Comparison of ENCODE assay signal across 32 cellular contexts in the genomic region with DNA sequence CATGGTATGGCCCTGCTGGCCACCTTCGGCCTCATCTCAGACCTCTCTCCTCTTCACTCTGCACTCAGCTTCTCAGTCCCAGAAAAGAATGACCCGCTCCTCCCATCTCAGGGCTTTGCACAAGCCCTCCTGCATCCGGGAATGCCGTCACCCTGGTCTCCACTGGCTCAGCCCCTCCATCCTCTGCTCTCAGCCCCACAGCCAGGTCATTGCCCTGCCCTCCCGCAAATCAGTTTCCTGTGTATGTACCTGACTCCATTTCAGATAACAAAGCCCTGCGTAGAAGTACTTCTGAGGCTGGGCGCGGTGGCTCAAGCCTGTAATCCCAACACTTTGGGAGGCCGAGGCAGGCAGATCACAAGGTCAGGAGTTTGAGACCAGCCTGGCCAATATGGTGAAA. TPM values are rescaled to one million over a fixed set of nuclear protein-coding genes. Genes with fewer than 3 reads are reported as not detected.
DNase-seq lines count a peak whose midpoint lies in the region; ATAC-seq and TF ChIP-seq lines count a peak whose summit lies in the region.
"Had no signal": no experiment of that assay in that cellular context is flagged by ENCODE, and none has a peak within 500 bp of the region (broad histone marks: within the 10 kb centered on the region; RNA-seq: fewer than 3 reads in every experiment).

No MANE protein-coding gene starts in this region.

- H3K4me1 Mint-ChIP-seq in activated CD4-positive, alpha-beta T cell treated with anti-CD3 and anti-CD28 coated beads, Interleukin-2, amount 10 ng/mL, durations not matched to agents 7 days and 5 days: peaks cover 68% of the 10 kb centered on the region
- peaks cover 35% of the 10 kb centered on the region for H3K4me1 Mint-ChIP-seq in activated CD4-positive, alpha-beta T cell treated with anti-CD3 and anti-CD28 coated beads, Interleukin-2, amount 10 ng/mL, durations not matched to agents 24 days and 14 days
- peaks cover 64% of the 10 kb centered on the region for H3K4me1 Mint-ChIP-seq in CD8-positive, alpha-beta T cell (ENCODE audit: low read depth)
- peaks cover 29% of the 10 kb centered on the region for H3K4me1 Mint-ChIP-seq in activated T-helper 1 cell treated with anti-CD3 and anti-CD28 coated beads, Interleukin-12 subunit alpha, Interleukin-12 subunit beta, Interleukin-2, Interleukin-4 antibody, amounts not matched to agents 30 ng/mL and 10 ng/mL and 1 ng/mL, durations not matched to agents 14 hours and 24 hours and 36 hours (ENCODE audit: low read depth)
- H3K4me1 Mint-ChIP-seq in nephron progenitor cell: peaks cover 37% of the 10 kb centered on the region

- ATAC-seq in CD8-positive, alpha-beta T cell: no peak
- ATAC-seq in foreskin keratinocyte: no peak
- ATAC-seq: activated T-cell treated with anti-CD3 and anti-CD28 coated beads, Interleukin-2, amount 50 U/mL, for 72 hours; gastrocnemius medialis; left cardiac atrium; stimulated activated naive CD8-positive, alpha-beta T cell treated with anti-CD3 and anti-CD28 coated beads, Interleukin-15, amount 100 ng/mL, for 72 hours had no signal

- DNase-seq in activated CD4-positive, alpha-beta T cell treated with anti-CD3 and anti-CD28 coated beads, Interleukin-2, amount 10 ng/mL, durations not matched to agents 7 days and 5 days: no peak
- DNase-seq in activated CD4-positive, alpha-beta T cell treated with anti-CD3 and anti-CD28 coated beads, Interleukin-2, amount 10 ng/mL, durations not matched to agents 24 days and 14 days: no peak
- DNase-seq in CD8-positive, alpha-beta T cell: no peak
- no peak for DNase-seq in activated T-helper 1 cell treated with anti-CD3 and anti-CD28 coated beads, Interleukin-12 subunit alpha, Interleukin-12 subunit beta, Interleukin-2, Interleukin-4 antibody, amounts not matched to agents 30 ng/mL and 10 ng/mL and 1 ng/mL, durations not matched to agents 14 hours and 24 hours and 36 hours (ENCODE audit: low spot score)
- no peak for DNase-seq in nephron progenitor cell
- DNase-seq in SIG-M5 (lab: John Stamatoyannopoulos, UW): no peak
- no peak for DNase-seq in foreskin keratinocyte
- DNase-seq in amygdala (lab: John Stamatoyannopoulos, UW): no peak
- DNase-seq: activated CD4-positive, alpha-beta T cell treated with anti-CD3 and anti-CD28 coated beads for 4 hours; activated naive CD4-positive, alpha-beta T cell; activated T-cell treated with anti-CD3 and anti-CD28 coated beads, Interleukin-2, amount 50 U/mL, for 72 hours; anterior cingulate cortex; DMS153; gastrocnemius medialis; hippocampal formation; KG1; left cardiac atrium; MG63; NCI-H1105 treated with DMSO at 0.1 percent for 48 hours; NCI-H187 treated with DMSO at 0.1 percent for 48 hours; NCI-H2171 treated with DMSO at 0.1 percent for 48 hours; NCI-H524; OCI-M1; stimulated activated naive CD8-positive, alpha-beta T cell treated with anti-CD3 and anti-CD28 coated beads, Interleukin-15, amount 100 ng/mL, for 72 hours; T-helper 9 cell; uterus had no signal

- no peak overlapping the region for H3K27ac ChIP-seq in CD8-positive, alpha-beta T cell (ENCODE audit: low read depth, low read length)
- no peak overlapping the region for H3K27ac ChIP-seq in foreskin keratinocyte
- H3K27ac ChIP-seq: breast epithelium, gastrocnemius medialis, neural progenitor cell, right atrium auricular region, SK-N-MC, thoracic aorta, uterus had no signal

- H3K27me3 Mint-ChIP-seq in activated CD4-positive, alpha-beta T cell treated with anti-CD3 and anti-CD28 coated beads, Interleukin-2, amount 10 ng/mL, durations not matched to agents 7 days and 5 days: no peaks in the 10 kb centered on the region
- H3K27me3 Mint-ChIP-seq in activated CD4-positive, alpha-beta T cell treated with anti-CD3 and anti-CD28 coated beads, Interleukin-2, amount 10 ng/mL, durations not matched to agents 24 days and 14 days: no peaks in the 10 kb centered on the region
- H3K27me3 Mint-ChIP-seq in CD8-positive, alpha-beta T cell (ENCODE audit: low read depth): no peaks in the 10 kb centered on the region
- H3K27me3 Mint-ChIP-seq in activated T-helper 1 cell treated with anti-CD3 and anti-CD28 coated beads, Interleukin-12 subunit alpha, Interleukin-12 subunit beta, Interleukin-2, Interleukin-4 antibody, amounts not matched to agents 30 ng/mL and 10 ng/mL and 1 ng/mL, durations not matched to agents 14 hours and 24 hours and 36 hours (ENCODE audit: insufficient read depth): peaks cover 3% of the 10 kb centered on the region
- H3K27me3 Mint-ChIP-seq in nephron progenitor cell (ENCODE audit: low read depth, poor library complexity): peaks cover 6% of the 10 kb centered on the region
- H3K27me3 Mint-ChIP-seq: stimulated activated naive CD8-positive, alpha-beta T cell treated with anti-CD3 and anti-CD28 coated beads, Interleukin-15, amount 100 ng/mL, for 72 hours had no signal

- intact Hi-C loops in activated CD4-positive, alpha-beta T cell treated with anti-CD3 and anti-CD28 coated beads, Interleukin-2, amount 10 ng/mL, durations not matched to agents 24 days and 14 days (cut with micrococcal nuclease): no loop called here
- intact Hi-C loops in CD8-positive, alpha-beta T cell (cut with DNase I, micrococcal nuclease): loop anchor here in 1 of 2 experiments (5.0 kb wide), 1 partner anchor 37 kb away; no protein-coding TSS in a partner anchor
- intact Hi-C loops in activated T-helper 1 cell treated with anti-CD3 and anti-CD28 coated beads, Interleukin-12 subunit alpha, Interleukin-12 subunit beta, Interleukin-2, Interleukin-4 antibody, amounts not matched to agents 30 ng/mL and 10 ng/mL and 1 ng/mL, durations not matched to agents 14 hours and 24 hours and 36 hours (cut with micrococcal nuclease): loop anchor here (5.0 kb wide), 1 partner anchor 627 kb away; no protein-coding TSS in a partner anchor

- H3K36me3 ChIP-seq in CD8-positive, alpha-beta T cell (ENCODE audit: insufficient read depth, low read length): no peaks in the 10 kb centered on the region
- H3K36me3 ChIP-seq: breast epithelium, gastrocnemius medialis, MG63, neural progenitor cell, right atrium auricular region, thoracic aorta, uterus had no signal

- H3K4me3 Mint-ChIP-seq in activated CD4-positive, alpha-beta T cell treated with anti-CD3 and anti-CD28 coated beads, Interleukin-2, amount 10 ng/mL, durations not matched to agents 7 days and 5 days: no peak overlapping the region
- H3K4me3 Mint-ChIP-seq in activated CD4-positive, alpha-beta T cell treated with anti-CD3 and anti-CD28 coated beads, Interleukin-2, amount 10 ng/mL, durations not matched to agents 24 days and 14 days: no peak overlapping the region
- peak overlapping the region; percentile 56 for H3K4me3 Mint-ChIP-seq in CD8-positive, alpha-beta T cell
- H3K4me3 Mint-ChIP-seq in activated T-helper 1 cell treated with anti-CD3 and anti-CD28 coated beads, Interleukin-12 subunit alpha, Interleukin-12 subunit beta, Interleukin-2, Interleukin-4 antibody, amounts not matched to agents 30 ng/mL and 10 ng/mL and 1 ng/mL, durations not matched to agents 14 hours and 24 hours and 36 hours: no peak overlapping the region
- H3K4me3 Mint-ChIP-seq in nephron progenitor cell: no peak overlapping the region
- H3K4me3 Mint-ChIP-seq: neural progenitor cell had no signal

- peaks cover 5% of the 10 kb centered on the region for H3K9me3 Mint-ChIP-seq in activated CD4-positive, alpha-beta T cell treated with anti-CD3 and anti-CD28 coated beads, Interleukin-2, amount 10 ng/mL, durations not matched to agents 7 days and 5 days
- H3K9me3 Mint-ChIP-seq in activated CD4-positive, alpha-beta T cell treated with anti-CD3 and anti-CD28 coated beads, Interleukin-2, amount 10 ng/mL, durations not matched to agents 24 days and 14 days: peaks cover 5% of the 10 kb centered on the region
- peaks cover 3% of the 10 kb centered on the region for H3K9me3 Mint-ChIP-seq in CD8-positive, alpha-beta T cell
- peaks cover 9% of the 10 kb centered on the region for H3K9me3 Mint-ChIP-seq in activated T-helper 1 cell treated with anti-CD3 and anti-CD28 coated beads, Interleukin-12 subunit alpha, Interleukin-12 subunit beta, Interleukin-2, Interleukin-4 antibody, amounts not matched to agents 30 ng/mL and 10 ng/mL and 1 ng/mL, durations not matched to agents 14 hours and 24 hours and 36 hours
- peaks cover 12% of the 10 kb centered on the region for H3K9me3 Mint-ChIP-seq in nephron progenitor cell

- peaks cover 69% of the 10 kb centered on the region for H3K4me1 ChIP-seq in CD8-positive, alpha-beta T cell (ENCODE audit: insufficient read depth, low read length)
- H3K4me1 ChIP-seq in foreskin keratinocyte: no peaks in the 10 kb centered on the region
- H3K4me1 ChIP-seq: breast epithelium, gastrocnemius medialis, neural progenitor cell, uterus had no signal

- peak overlapping the region; percentile 84 for H3K27ac Mint-ChIP-seq in activated CD4-positive, alpha-beta T cell treated with anti-CD3 and anti-CD28 coated beads, Interleukin-2, amount 10 ng/mL, durations not matched to agents 7 days and 5 days
- H3K27ac Mint-ChIP-seq in activated CD4-positive, alpha-beta T cell treated with anti-CD3 and anti-CD28 coated beads, Interleukin-2, amount 10 ng/mL, durations not matched to agents 24 days and 14 days: no peak overlapping the region
- H3K27ac Mint-ChIP-seq in CD8-positive, alpha-beta T cell: peak overlapping the region; percentile 96
- peak overlapping the region; percentile 56 for H3K27ac Mint-ChIP-seq in activated T-helper 1 cell treated with anti-CD3 and anti-CD28 coated beads, Interleukin-12 subunit alpha, Interleukin-12 subunit beta, Interleukin-2, Interleukin-4 antibody, amounts not matched to agents 30 ng/mL and 10 ng/mL and 1 ng/mL, durations not matched to agents 14 hours and 24 hours and 36 hours
- H3K27ac Mint-ChIP-seq in nephron progenitor cell: peak overlapping the region; percentile 51
- H3K27ac Mint-ChIP-seq: activated T-cell treated with anti-CD3 and anti-CD28 coated beads, Interleukin-2, amount 50 U/mL, for 72 hours; neural progenitor cell had no signal

- no peak overlapping the region for H3K4me3 ChIP-seq in CD8-positive, alpha-beta T cell (ENCODE audit: low read depth, low read length)
- H3K4me3 ChIP-seq: breast epithelium, gastrocnemius medialis, MG63, neural progenitor cell, right atrium auricular region, SK-N-MC, smooth muscle cell, thoracic aorta, uterus had no signal

- TF ChIP-seq CTCF in CD8-positive, alpha-beta T cell (IDR thresholded peaks at IDR 0.05): no peak
- TF ChIP-seq CTCF in nephron progenitor cell (IDR thresholded peaks at IDR 0.05) (no peak), foreskin keratinocyte (conservative IDR thresholded peaks at IDR 0.05) (no peak)

- no peaks in the 10 kb centered on the region for H3K27me3 ChIP-seq in CD8-positive, alpha-beta T cell (ENCODE audit: insufficient read depth, low read length)
- no peaks in the 10 kb centered on the region for H3K27me3 ChIP-seq in foreskin keratinocyte
- H3K27me3 ChIP-seq: breast epithelium, gastrocnemius medialis, MG63, neural progenitor cell, right atrium auricular region, uterus had no signal

- no peaks in the 10 kb centered on the region for H3K9me3 ChIP-seq in CD8-positive, alpha-beta T cell (ENCODE audit: low read length)
- H3K9me3 ChIP-seq: breast epithelium, gastrocnemius medialis, MG63, thoracic aorta, uterus had no signal

- POLR2A ChIA-PET in activated CD4-positive, alpha-beta T cell treated with anti-CD3 and anti-CD28 coated beads, Interleukin-2, amount 10 ng/mL, durations not matched to agents 7 days and 5 days (lab: Charles Lee): no interaction called here
- POLR2A ChIA-PET in CD8-positive, alpha-beta T cell (lab: Charles Lee): interaction anchor here (8.8 kb wide), 1 partner anchor 16 kb away, joined by 73 read pairs; no protein-coding TSS in a partner anchor

- CTCF ChIA-PET in activated CD4-positive, alpha-beta T cell treated with anti-CD3 and anti-CD28 coated beads, Interleukin-2, amount 10 ng/mL, durations not matched to agents 7 days and 5 days (lab: Charles Lee): interaction anchor here (0.7 kb wide), 1 partner anchor 59 kb away, joined by 3 read pairs; no protein-coding TSS in a partner anchor
- CTCF ChIA-PET in CD8-positive, alpha-beta T cell (lab: Charles Lee): interaction anchor here (1.0 to 1.5 kb wide), 3 partner anchors 28 to 62 kb away, joined by 3 read pairs; no protein-coding TSS in a partner anchor

- H3K36me3 Mint-ChIP-seq in activated CD4-positive, alpha-beta T cell treated with anti-CD3 and anti-CD28 coated beads, Interleukin-2, amount 10 ng/mL, durations not matched to agents 7 days and 5 days (ENCODE audit: low read depth): peaks cover 14% of the 10 kb centered on the region
- peaks cover 9% of the 10 kb centered on the region for H3K36me3 Mint-ChIP-seq in activated CD4-positive, alpha-beta T cell treated with anti-CD3 and anti-CD28 coated beads, Interleukin-2, amount 10 ng/mL, durations not matched to agents 24 days and 14 days (ENCODE audit: low read depth)
- peaks cover 3% of the 10 kb centered on the region for H3K36me3 Mint-ChIP-seq in CD8-positive, alpha-beta T cell
- peaks cover 6% of the 10 kb centered on the region for H3K36me3 Mint-ChIP-seq in activated T-helper 1 cell treated with anti-CD3 and anti-CD28 coated beads, Interleukin-12 subunit alpha, Interleukin-12 subunit beta, Interleukin-2, Interleukin-4 antibody, amounts not matched to agents 30 ng/mL and 10 ng/mL and 1 ng/mL, durations not matched to agents 14 hours and 24 hours and 36 hours (ENCODE audit: low read depth)
- H3K36me3 Mint-ChIP-seq in nephron progenitor cell (ENCODE audit: low read depth): peaks cover 7% of the 10 kb centered on the region

RNA-seq across cellular contexts. Expression of gene EEIG1, which starts 28.9 kb away (rescaled TPM):
- total RNA-seq in activated CD4-positive, alpha-beta T cell treated with anti-CD3 and anti-CD28 coated beads, Interleukin-2, amount 10 ng/mL, durations not matched to agents 7 days and 5 days: 100 to 1,000 TPM; 412 to 477 TPM
- 56.1 and 64.4 TPM in 2 replicates for total RNA-seq in activated CD4-positive, alpha-beta T cell treated with anti-CD3 and anti-CD28 coated beads, Interleukin-2, amount 10 ng/mL, durations not matched to agents 24 days and 14 days
- total RNA-seq in CD8-positive, alpha-beta T cell: 100 to 1,000 TPM; 359 to 378 TPM
- 39.8 and 43.4 TPM in 2 replicates for total RNA-seq in activated T-helper 1 cell treated with anti-CD3 and anti-CD28 coated beads, Interleukin-12 subunit alpha, Interleukin-12 subunit beta, Interleukin-2, Interleukin-4 antibody, amounts not matched to agents 30 ng/mL and 10 ng/mL and 1 ng/mL, durations not matched to agents 14 hours and 24 hours and 36 hours
- 4.1 and 6.1 TPM in 2 replicates for total RNA-seq in foreskin keratinocyte
- polyA plus RNA-seq in foreskin keratinocyte: 4.0 and 5.6 TPM in 2 replicates

RNA-seq across cellular contexts. Expression of gene NAIF1, which starts 57.5 kb away (rescaled TPM):
- 10 to 100 TPM; 13.9 to 14.2 TPM for total RNA-seq in activated CD4-positive, alpha-beta T cell treated with anti-CD3 and anti-CD28 coated beads, Interleukin-2, amount 10 ng/mL, durations not matched to agents 7 days and 5 days
- 9.6 and 11.1 TPM in 2 replicates for total RNA-seq in activated CD4-positive, alpha-beta T cell treated with anti-CD3 and anti-CD28 coated beads, Interleukin-2, amount 10 ng/mL, durations not matched to agents 24 days and 14 days
- total RNA-seq in CD8-positive, alpha-beta T cell: 10 to 100 TPM; 14.4 to 15.0 TPM
- 11.5 and 12.2 TPM in 2 replicates for total RNA-seq in activated T-helper 1 cell treated with anti-CD3 and anti-CD28 coated beads, Interleukin-12 subunit alpha, Interleukin-12 subunit beta, Interleukin-2, Interleukin-4 antibody, amounts not matched to agents 30 ng/mL and 10 ng/mL and 1 ng/mL, durations not matched to agents 14 hours and 24 hours and 36 hours
- total RNA-seq in foreskin keratinocyte: 8.0 and 9.5 TPM in 2 replicates
- 7.8 and 8.9 TPM in 2 replicates for polyA plus RNA-seq in foreskin keratinocyte

RNA-seq across cellular contexts. Expression of gene SLC25A25, which starts 58.4 kb away (rescaled TPM):
- 10 to 100 TPM; 14.6 to 18.4 TPM for total RNA-seq in activated CD4-positive, alpha-beta T cell treated with anti-CD3 and anti-CD28 coated beads, Interleukin-2, amount 10 ng/mL, durations not matched to agents 7 days and 5 days
- 12.2 and 14.0 TPM in 2 replicates for total RNA-seq in activated CD4-positive, alpha-beta T cell treated with anti-CD3 and anti-CD28 coated beads, Interleukin-2, amount 10 ng/mL, durations not matched to agents 24 days and 14 days
- 10 to 100 TPM; 12.1 to 12.2 TPM for total RNA-seq in CD8-positive, alpha-beta T cell
- 13.4 and 13.5 TPM in 2 replicates for total RNA-seq in activated T-helper 1 cell treated with anti-CD3 and anti-CD28 coated beads, Interleukin-12 subunit alpha, Interleukin-12 subunit beta, Interleukin-2, Interleukin-4 antibody, amounts not matched to agents 30 ng/mL and 10 ng/mL and 1 ng/mL, durations not matched to agents 14 hours and 24 hours and 36 hours
- 8.0 and 8.7 TPM in 2 replicates for total RNA-seq in foreskin keratinocyte
- polyA plus RNA-seq in foreskin keratinocyte: 3.8 and 4.8 TPM in 2 replicates
